Comparison of ENCODE assay signal across 29 cellular contexts in genomic region chr6:7048859-7049258, GRCh38.
"Had no signal": no experiment of that assay in that cellular context is flagged by ENCODE, and none has a peak within 500 bp of the region (broad histone marks: within the 10 kb centered on the region; RNA-seq: fewer than 3 reads in every experiment).

No MANE protein-coding gene starts in this region.

- H3K9me3 ChIP-seq: ascending aorta, colonic mucosa, gastrocnemius medialis, left ventricle myocardium inferior, mucosa of descending colon, neutrophil, suprapubic skin, tibial artery, upper lobe of right lung had no signal

- H3K36me3 ChIP-seq: ascending aorta, cardiac muscle cell, colonic mucosa, gastrocnemius medialis, left ventricle myocardium inferior, neutrophil, suprapubic skin, tibial artery, upper lobe of right lung had no signal

- H3K4me3 ChIP-seq: ascending aorta, cardiac muscle cell, colonic mucosa, dorsolateral prefrontal cortex, gastrocnemius medialis, left ventricle myocardium inferior, lung, mucosa of descending colon, smooth muscle cell, suprapubic skin, tibial artery, upper lobe of right lung had no signal

- FAIRE-seq: islet of Langerhans had no signal

- DNase-seq: activated CD4-positive, alpha-beta memory T cell treated with anti-CD3 and anti-CD28 coated beads for 36 hours; activated CD4-positive, alpha-beta T cell treated with anti-CD3 and anti-CD28 coated beads, Interleukin-2, amount 10 ng/mL, durations not matched to agents 24 days and 14 days; activated CD4-positive, CD25-positive, alpha-beta regulatory T cell treated with anti-CD3 and anti-CD28 coated beads, Interleukin-2, amount 50 U/mL, for 72 hours; activated CD8-positive, alpha-beta memory T cell treated with anti-CD3 and anti-CD28 coated beads, Interleukin-2, amount 50 U/mL, for 4 hours; activated effector memory CD4-positive, alpha-beta T cell treated with anti-CD3 and anti-CD28 coated beads, Interleukin-2, amount 50 U/mL, for 16 hours; activated naive CD4-positive, alpha-beta T cell treated with anti-CD3 and anti-CD28 coated beads for 36 hours; activated naive CD8-positive, alpha-beta T cell treated with anti-CD3 and anti-CD28 coated beads, Interleukin-2, amount 10 ng/mL, durations not matched to agents 7 days and 5 days; activated T-cell treated with anti-CD3 and anti-CD28 coated beads, Interleukin-2, amount 50 U/mL, for 1 hour; cerebellar nuclear complex; colonic mucosa; dorsolateral prefrontal cortex; effector memory CD4-positive, alpha-beta T cell; gastrocnemius medialis; glutamatergic neuron; left ventricle myocardium inferior; mucosa of descending colon; stimulated activated CD4-positive, alpha-beta T cell treated with anti-CD3 and anti-CD28 coated beads, Interleukin-15, amount 100 ng/mL, for 24 hours; stimulated activated CD4-positive, alpha-beta T cell treated with anti-CD3 and anti-CD28 coated beads, Interleukin-2, amount 100 ng/mL, for 24 hours; stimulated activated naive CD4-positive, alpha-beta T cell; T1000; tibial artery; upper lobe of right lung had no signal

- ATAC-seq: gastrocnemius medialis, mucosa of descending colon, upper lobe of right lung had no signal

- H3K27ac ChIP-seq: ascending aorta, cardiac muscle cell, dorsolateral prefrontal cortex, neutrophil, suprapubic skin, tibial artery, upper lobe of right lung had no signal

- H3K27me3 ChIP-seq: ascending aorta, cardiac muscle cell, colonic mucosa, gastrocnemius medialis, suprapubic skin, tibial artery, upper lobe of right lung had no signal

- H3K4me1 ChIP-seq: colonic mucosa had no signal
